Comparison of ENCODE assay signal across 8 cellular contexts in genomic region chr13:30551194-30551593, GRCh38.
A peak's percentile ranks its signal among the peaks of the same experiment; 100 is the strongest.
DNase-seq lines count a peak whose midpoint lies in the region; ATAC-seq and TF ChIP-seq lines count a peak whose summit lies in the region.

No MANE protein-coding gene starts in this region.

- no peaks in the 10 kb centered on the region for H3K27me3 ChIP-seq in CD4-positive, CD25-positive, alpha-beta regulatory T cell (ENCODE audit: control insufficient read depth, insufficient read depth, low read length)
- no peaks in the 10 kb centered on the region for H3K27me3 ChIP-seq in mammary epithelial cell (ENCODE audit: insufficient read depth, low read length)

- no peak overlapping the region for H2AFZ ChIP-seq in mammary epithelial cell (ENCODE audit: low read depth, low read length)

- no TSS peak for BruUV-seq in mammary epithelial cell (replicated peaks; lab: Mats Ljungman, UMichigan)

- H3K27ac Mint-ChIP-seq in CD4-positive, CD25-positive, alpha-beta regulatory T cell, result no peak overlapping the region
- H3K27ac Mint-ChIP-seq in naive B cell, result peak overlapping the region in 2 of 6 donors; percentile 45 to 55

- dilution Hi-C loops in mammary epithelial cell (cut with HindIII; ENCODE audit: low sequenced_read_pairs), result no loop called here

- no peaks in the 10 kb centered on the region for H4K20me1 ChIP-seq in mammary epithelial cell (ENCODE audit: insufficient read depth, low read length)

- no peaks in the 10 kb centered on the region for H3K9me3 ChIP-seq in CD4-positive, CD25-positive, alpha-beta regulatory T cell (ENCODE audit: control insufficient read depth in 2 of 2, low read length in 2 of 2)
- H3K9me3 ChIP-seq in mammary epithelial cell (replicated peaks; ENCODE audit: insufficient read depth, low read length), result no peaks in the 10 kb centered on the region

- intact Hi-C loops in mammary epithelial cell (cut with micrococcal nuclease), result loop anchor here (1.0 to 5.0 kb wide), 3 partner anchors 144 to 419 kb away; no protein-coding TSS in a partner anchor

- CTCF ChIA-PET in mammary epithelial cell (lab: Charles Lee; ENCODE audit: low non-redundant PET), result interaction anchor here (0.6 to 0.7 kb wide), 2 partner anchors 43 to 419 kb away, joined by 3 read pairs; no protein-coding TSS in a partner anchor

- H3K9ac ChIP-seq in mammary epithelial cell (ENCODE audit: insufficient read depth, low read length), result no peak overlapping the region

- peaks cover 0 to 1% (median 0%) of the 10 kb centered on the region in 7 donors for H3K9me3 Mint-ChIP-seq in CD4-positive, CD25-positive, alpha-beta regulatory T cell
- peaks cover 0 to 16% (median 9%) of the 10 kb centered on the region in 7 donors for H3K9me3 Mint-ChIP-seq in naive B cell

- no peak overlapping the region for H3K4me2 ChIP-seq in mammary epithelial cell (ENCODE audit: insufficient read depth, low read depth, low read length)

- WGBS in mammary epithelial cell (ENCODE audit: low coverage, missing lambda C conversion rate), result 65% methylated on average over 2 of the region's 2 CpGs

- H3K79me2 ChIP-seq in mammary epithelial cell (ENCODE audit: insufficient read depth, low read length), result no peaks in the 10 kb centered on the region

- DNase-seq in CD4-positive, CD25-positive, alpha-beta regulatory T cell, result peak in 2 of 3 donors; percentile 32 to 71
- DNase-seq in NCI-H510A treated with DMSO at 0.1 percent for 48 hours (lab: John Stamatoyannopoulos, UW) (peak; percentile 3), mammary epithelial cell (peak; percentile 24), naive B cell (peak; percentile 29), COLO668 (lab: John Stamatoyannopoulos, UW; ENCODE audit: unreplicated experiment) (no peak), OCI-M2 (lab: John Stamatoyannopoulos, UW; ENCODE audit: unreplicated experiment) (no peak), middle frontal gyrus (ENCODE audit: extremely low spot score, low spot score) (no peak)

- no peaks in the 10 kb centered on the region for H3K36me3 Mint-ChIP-seq in CD4-positive, CD25-positive, alpha-beta regulatory T cell
- peaks cover 0 to 7% of the 10 kb centered on the region in 2 donors for H3K36me3 Mint-ChIP-seq in naive B cell

- peaks cover 4% of the 10 kb centered on the region for H3K27me3 Mint-ChIP-seq in CD4-positive, CD25-positive, alpha-beta regulatory T cell
- H3K27me3 Mint-ChIP-seq in naive B cell, result no peaks in the 10 kb centered on the region

- H3K4me3 Mint-ChIP-seq in CD4-positive, CD25-positive, alpha-beta regulatory T cell, result no peak overlapping the region
- no peak overlapping the region for H3K4me3 Mint-ChIP-seq in naive B cell

- no peak overlapping the region for H3K27ac ChIP-seq in CD4-positive, CD25-positive, alpha-beta regulatory T cell (ENCODE audit: insufficient read depth, low read length, poor library complexity, severe bottlenecking)
- H3K27ac ChIP-seq in mammary epithelial cell (ENCODE audit: insufficient read depth, low read depth, low read length), result no peak overlapping the region

- no peak overlapping the region for H3K4me3 ChIP-seq in CD4-positive, CD25-positive, alpha-beta regulatory T cell (ENCODE audit: low read depth, low read length)
- no peak overlapping the region for H3K4me3 ChIP-seq in mammary epithelial cell (replicated peaks in 1 of 3; ENCODE audit: insufficient read depth in 1 of 3, low read depth in 2 of 3, low read length in 3 of 3)

- no peaks in the 10 kb centered on the region for H3K36me3 ChIP-seq in CD4-positive, CD25-positive, alpha-beta regulatory T cell (ENCODE audit: control insufficient read depth, insufficient read depth, low read length)
- H3K36me3 ChIP-seq in mammary epithelial cell (ENCODE audit: insufficient read depth, low read length), result no peaks in the 10 kb centered on the region

- peak; percentile 63 to 74 for ATAC-seq in CD4-positive, CD25-positive, alpha-beta regulatory T cell (ENCODE audit: low read depth in 2 of 2)
- ATAC-seq in GM18867 (IDR thresholded peaks at IDR 0.05; ENCODE audit: unreplicated experiment) (peak; percentile 66), naive B cell (ENCODE audit: low read depth in 2 of 2) (peak; percentile 70 to 80)

- peaks cover 0 to 3% (median under 1%) of the 10 kb centered on the region in 4 donors for H3K4me1 Mint-ChIP-seq in CD4-positive, CD25-positive, alpha-beta regulatory T cell
- peaks cover 0 to 15% (median 6%) of the 10 kb centered on the region in 3 donors for H3K4me1 Mint-ChIP-seq in naive B cell

- no peaks in the 10 kb centered on the region for H3K4me1 ChIP-seq in CD4-positive, CD25-positive, alpha-beta regulatory T cell (ENCODE audit: control insufficient read depth, insufficient read depth, low read length, poor library complexity, severe bottlenecking)
- no peaks in the 10 kb centered on the region for H3K4me1 ChIP-seq in mammary epithelial cell (ENCODE audit: insufficient read depth, low read length)

- in situ Hi-C loops in mammary epithelial cell (cut with MboI; ENCODE audit: low sequenced_read_pairs in 2 of 2), result no loop called here

- TF ChIP-seq CTCF in mammary epithelial cell (conservative IDR thresholded peaks at IDR 0.05 in 1 of 2, IDR thresholded peaks at IDR 0.05 in 1 of 2; ENCODE audit: extremely low read depth in 1 of 2, insufficient read depth in 1 of 2, low read depth in 1 of 2, low read length in 2 of 2), result peak; percentile 28 to 56

Comparison
In these comparisons a context has a peak if more than half of its experiments do, and no peak if none do; other contexts are left out.
1. DNase-seq: peak in CD4-positive, CD25-positive, alpha-beta regulatory T cell (2 of 3), NCI-H510A treated with DMSO at 0.1 percent for 48 hours (single experiment), mammary epithelial cell (single experiment) and naive B cell (single experiment); none in COLO668 (single experiment), OCI-M2 (single experiment) and middle frontal gyrus (single experiment).
2. Peak in every context shown above with its lines, with median percentiles within 50 percentile points of each other: ATAC-seq.